In the genomic region with DNA sequence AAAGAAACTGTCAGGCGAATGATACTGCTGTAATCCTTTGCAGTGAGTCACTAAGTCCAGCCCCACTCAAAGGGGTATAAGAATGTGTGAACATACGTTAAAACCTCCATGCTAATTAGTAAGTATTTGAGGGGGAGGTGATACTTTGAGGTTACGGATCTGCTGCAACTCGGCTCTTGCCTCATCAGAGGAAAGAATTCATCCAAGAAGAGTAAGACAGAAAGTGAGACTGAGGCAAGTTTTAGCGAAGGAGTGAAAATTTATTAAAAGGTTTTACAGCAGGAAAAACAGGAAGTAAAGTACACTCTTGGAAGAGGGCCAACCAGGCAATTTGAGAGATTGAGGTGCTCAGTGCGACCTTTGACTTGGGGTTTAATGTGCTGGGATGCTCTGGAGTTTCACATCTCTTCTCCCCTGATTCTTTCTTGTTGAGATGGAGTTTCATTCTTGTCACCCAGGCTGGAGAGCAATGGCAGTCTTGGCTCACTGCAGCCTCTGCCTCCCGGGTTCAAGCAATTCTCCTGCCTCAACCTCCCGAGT, we compare ENCODE assay signal across 10 cellular contexts. TPM values are rescaled to one million over a fixed set of nuclear protein-coding genes. Genes with fewer than 3 reads are reported as not detected.
DNase-seq lines count a peak whose midpoint lies in the region; ATAC-seq and TF ChIP-seq lines count a peak whose summit lies in the region.
"Had no signal": no experiment of that assay in that cellular context is flagged by ENCODE, and none has a peak within 500 bp of the region (broad histone marks: within the 10 kb centered on the region; RNA-seq: fewer than 3 reads in every experiment).

No MANE protein-coding gene starts in this region.

- H3K9me3 Mint-ChIP-seq in dendritic cell treated with granulocyte-macrophage colony-stimulating factor and Interleukin-4, amounts not matched to agents 40 ng/mL and 50 ng/mL, for 4 days = no peaks in the 10 kb centered on the region
- H3K9me3 Mint-ChIP-seq in stimulated activated memory B cell treated with anti-CD40 and anti-IgM and Interleukin-4, amounts not matched to agents 10 μg/mL and 1 μg/mL and 100 μg/mL, for 72 hours = no peaks in the 10 kb centered on the region

- H3K4me1 Mint-ChIP-seq in dendritic cell treated with granulocyte-macrophage colony-stimulating factor and Interleukin-4, amounts not matched to agents 40 ng/mL and 50 ng/mL, for 4 days (ENCODE audit: low read depth) = peaks cover 44% of the 10 kb centered on the region
- peaks cover 16% of the 10 kb centered on the region for H3K4me1 Mint-ChIP-seq in stimulated activated memory B cell treated with anti-CD40 and anti-IgM and Interleukin-4, amounts not matched to agents 10 μg/mL and 1 μg/mL and 100 μg/mL, for 72 hours

- peaks cover 10% of the 10 kb centered on the region for H3K4me1 ChIP-seq in RWPE2 (ENCODE audit: insufficient read depth, poor library complexity, severe bottlenecking)
- peaks cover 0 to 11% (median 0%) of the 10 kb centered on the region in 9 donors for H3K4me1 ChIP-seq in heart right ventricle
- H3K4me1 ChIP-seq: HAP-1 had no signal

- peak overlapping the region; percentile 33 for H3K27ac Mint-ChIP-seq in dendritic cell treated with granulocyte-macrophage colony-stimulating factor and Interleukin-4, amounts not matched to agents 40 ng/mL and 50 ng/mL, for 4 days
- H3K27ac Mint-ChIP-seq in stimulated activated memory B cell treated with anti-CD40 and anti-IgM and Interleukin-4, amounts not matched to agents 10 μg/mL and 1 μg/mL and 100 μg/mL, for 72 hours = peak overlapping the region; percentile 7

- intact Hi-C loops in dendritic cell treated with granulocyte-macrophage colony-stimulating factor and Interleukin-4, amounts not matched to agents 40 ng/mL and 50 ng/mL, for 4 days (cut with micrococcal nuclease) = no loop called here
- intact Hi-C loops in heart right ventricle (cut with DNase I) = no loop called here

- TF ChIP-seq CTCF in RWPE2 (IDR thresholded peaks at IDR 0.05; ENCODE audit: poor library complexity, severe bottlenecking) = no peak
- no peak for TF ChIP-seq CTCF in heart right ventricle (IDR thresholded peaks at IDR 0.05)

- DNase-seq in activated CD4-positive, alpha-beta T cell treated with anti-CD3 and anti-CD28 coated beads for 4 hours = peak; percentile 16 to 21
- DNase-seq in activated CD4-positive, alpha-beta T cell treated with anti-CD3 and anti-CD28 coated beads, Interleukin-2, amount 50 U/mL, for 4 hours = no peak
- no peak for DNase-seq in RWPE2 (ENCODE audit: low spot score)
- no peak for DNase-seq in heart right ventricle
- no peak for DNase-seq in NCI-H2081 treated with DMSO at 0.1 percent for 48 hours (lab: John Stamatoyannopoulos, UW)
- DNase-seq: activated CD8-positive, alpha-beta memory T cell treated with anti-CD3 and anti-CD28 coated beads, Interleukin-2, amount 50 U/mL, for 48 hours had no signal

- peak; percentile 38; the same call in 1 of the 3 replicates for ATAC-seq in RWPE2 (ENCODE audit: low read depth)
- peak; percentile 82 for ATAC-seq in stimulated activated memory B cell treated with anti-CD40 and anti-IgM and Interleukin-4, amounts not matched to agents 10 μg/mL and 1 μg/mL and 100 μg/mL, for 72 hours
- no peak for ATAC-seq in HG02623 (IDR thresholded peaks at IDR 0.05; ENCODE audit: unreplicated experiment)
- no peak for ATAC-seq in heart right ventricle

- no peaks in the 10 kb centered on the region for H3K27me3 ChIP-seq in RWPE2 (ENCODE audit: insufficient read depth, poor library complexity, severe bottlenecking)
- H3K27me3 ChIP-seq in heart right ventricle = peaks cover 0 to 42% (median 20%) of the 10 kb centered on the region in 7 donors

- no peaks in the 10 kb centered on the region for H3K36me3 Mint-ChIP-seq in dendritic cell treated with granulocyte-macrophage colony-stimulating factor and Interleukin-4, amounts not matched to agents 40 ng/mL and 50 ng/mL, for 4 days (ENCODE audit: low read depth)
- H3K36me3 Mint-ChIP-seq in stimulated activated memory B cell treated with anti-CD40 and anti-IgM and Interleukin-4, amounts not matched to agents 10 μg/mL and 1 μg/mL and 100 μg/mL, for 72 hours = no peaks in the 10 kb centered on the region

- H3K36me3 ChIP-seq in RWPE2 (ENCODE audit: low read depth) = no peaks in the 10 kb centered on the region
- no peaks in the 10 kb centered on the region for H3K36me3 ChIP-seq in heart right ventricle
- H3K36me3 ChIP-seq: HAP-1 had no signal

- H3K4me3 ChIP-seq in RWPE2 (ENCODE audit: severe bottlenecking) = no peak overlapping the region
- H3K4me3 ChIP-seq in heart right ventricle = no peak overlapping the region
- H3K4me3 ChIP-seq: HAP-1 had no signal

- H3K9me3 ChIP-seq in RWPE2 (ENCODE audit: severe bottlenecking) (no peaks in the 10 kb centered on the region), heart right ventricle (no peaks in the 10 kb centered on the region)
- H3K9me3 ChIP-seq: HAP-1 had no signal

- H3K4me3 Mint-ChIP-seq in dendritic cell treated with granulocyte-macrophage colony-stimulating factor and Interleukin-4, amounts not matched to agents 40 ng/mL and 50 ng/mL, for 4 days = no peak overlapping the region
- H3K4me3 Mint-ChIP-seq in stimulated activated memory B cell treated with anti-CD40 and anti-IgM and Interleukin-4, amounts not matched to agents 10 μg/mL and 1 μg/mL and 100 μg/mL, for 72 hours = no peak overlapping the region

- 47 to 52% methylated on average over 8 of the region's 8 CpGs for WGBS in heart right ventricle, 2 donors

- H3K27me3 Mint-ChIP-seq in dendritic cell treated with granulocyte-macrophage colony-stimulating factor and Interleukin-4, amounts not matched to agents 40 ng/mL and 50 ng/mL, for 4 days = peaks cover 7% of the 10 kb centered on the region
- H3K27me3 Mint-ChIP-seq in stimulated activated memory B cell treated with anti-CD40 and anti-IgM and Interleukin-4, amounts not matched to agents 10 μg/mL and 1 μg/mL and 100 μg/mL, for 72 hours = peaks cover 6% of the 10 kb centered on the region

- H3K27ac ChIP-seq in RWPE2 (ENCODE audit: poor library complexity, severe bottlenecking) (no peak overlapping the region), heart right ventricle (no peak overlapping the region)

RNA-seq across cellular contexts. Expression of a gene that starts 9.8 kb away (rescaled TPM):
- total RNA-seq in heart right ventricle = not detected
- polyA plus RNA-seq in heart right ventricle = not detected

RNA-seq across cellular contexts. Expression of a gene that starts 25.5 kb away (rescaled TPM):
- 10 to 100 TPM in 2 of 10 donors, 1 to 10 TPM in 8; 1.6 to 29.6 (median 4.6) TPM for total RNA-seq in heart right ventricle
- polyA plus RNA-seq in heart right ventricle = under 1 TPM; 0.54 to 0.95 TPM

RNA-seq across cellular contexts. Expression of a gene that starts 40.9 kb away (rescaled TPM):
- total RNA-seq in heart right ventricle = 1 to 10 TPM in 3 of 10 donors, under 1 TPM in 4, not detected in 3; 0.25 to 4.2 (median 0.91) TPM
- polyA plus RNA-seq in heart right ventricle = under 1 TPM; 0.20 to 0.73 TPM

RNA-seq across cellular contexts. Expression of a gene that starts 57.2 kb away (rescaled TPM):
- 10 to 100 TPM; 16.8 to 26.3 (median 20.3) TPM for total RNA-seq in heart right ventricle
- polyA plus RNA-seq in heart right ventricle = 10 to 100 TPM; 12.9 to 21.0 TPM

Comparison
In these comparisons a context has a peak if more than half of its experiments do, and no peak if none do; other contexts are left out.
1. DNase-seq: peak in activated CD4-positive, alpha-beta T cell treated with anti-CD3 and anti-CD28 coated beads for 4 hours (2 of 2); none in activated CD4-positive, alpha-beta T cell treated with anti-CD3 and anti-CD28 coated beads, Interleukin-2, amount 50 U/mL, for 4 hours (0 of 2), RWPE2 (single experiment), heart right ventricle (0 of 2) and NCI-H2081 treated with DMSO at 0.1 percent for 48 hours (single experiment).
2. ATAC-seq: peak in RWPE2 (single experiment) and stimulated activated memory B cell treated with anti-CD40 and anti-IgM and Interleukin-4, amounts not matched to agents 10 μg/mL and 1 μg/mL and 100 μg/mL, for 72 hours (single experiment); none in HG02623 (single experiment) and heart right ventricle (0 of 8).